In genomic region chr20:32872266-32872665, GRCh38 we compare ENCODE assay signal across 28 cellular contexts. TPM values are rescaled to one million over a fixed set of nuclear protein-coding genes. Genes with fewer than 3 reads are reported as not detected.
"Had no signal": no experiment of that assay in that cellular context is flagged by ENCODE, and none has a peak within 500 bp of the region (broad histone marks: within the 10 kb centered on the region; RNA-seq: fewer than 3 reads in every experiment).

No MANE protein-coding gene starts in this region.

- H3K27me3 ChIP-seq: Peyer's patch, SJSA1 had no signal

- H3K27me3 Mint-ChIP-seq: activated B cell treated with CpG ODN at 0.5 μM for 24 hours; activated CD4-positive, alpha-beta T cell treated with anti-CD3 and anti-CD28 coated beads, Interleukin-2, amount 10 ng/mL, durations not matched to agents 24 days and 14 days; activated naive CD8-positive, alpha-beta T cell treated with anti-CD3 and anti-CD28 coated beads, Interleukin-2, amount 50 U/mL, for 24 hours; central memory CD8-positive, alpha-beta T cell had no signal

- H3K4me1 ChIP-seq: Peyer's patch had no signal

- ATAC-seq: activated naive CD4-positive, alpha-beta T cell treated with anti-CD3 and anti-CD28 coated beads, Interleukin-2, amount 50 U/mL, for 72 hours; activated naive CD8-positive, alpha-beta T cell treated with anti-CD3 and anti-CD28 coated beads, Interleukin-2, amount 50 U/mL, for 24 hours; activated T-cell treated with anti-CD3 and anti-CD28 coated beads, Interleukin-2, amount 50 U/mL, for 4 hours; SK-N-SH treated with all-trans-retinoic acid at 6 μM for 48 hours had no signal

- H3K36me3 Mint-ChIP-seq: activated naive CD4-positive, alpha-beta T cell treated with anti-CD3 and anti-CD28 coated beads, Interleukin-2, amount 50 U/mL, for 72 hours; brain had no signal

- H3K9me3 ChIP-seq: Peyer's patch, SJSA1 had no signal

- H3K4me1 Mint-ChIP-seq: activated B cell treated with CpG ODN at 0.5 μM for 24 hours; activated CD4-positive, alpha-beta T cell treated with anti-CD3 and anti-CD28 coated beads, Interleukin-2, amount 10 ng/mL, durations not matched to agents 24 days and 14 days; activated naive CD8-positive, alpha-beta T cell treated with anti-CD3 and anti-CD28 coated beads, Interleukin-2, amount 50 U/mL, for 24 hours; brain; central memory CD8-positive, alpha-beta T cell had no signal

- H3K4me3 ChIP-seq: Peyer's patch, SJSA1 had no signal

- H3K27ac Mint-ChIP-seq: activated B cell treated with CpG ODN at 0.5 μM for 24 hours; activated CD4-positive, alpha-beta T cell treated with anti-CD3 and anti-CD28 coated beads, Interleukin-2, amount 10 ng/mL, durations not matched to agents 24 days and 14 days; activated naive CD4-positive, alpha-beta T cell treated with anti-CD3 and anti-CD28 coated beads, Interleukin-2, amount 50 U/mL, for 72 hours; activated naive CD8-positive, alpha-beta T cell treated with anti-CD3 and anti-CD28 coated beads, Interleukin-2, amount 50 U/mL, for 24 hours; brain; T-helper 1 cell treated with Interleukin-12 subunit alpha and Interleukin-12 subunit beta and Interleukin-4 antibody, amounts not matched to agents 30 μg/mL and 1 μg/mL, for 36 hours had no signal

- H3K27ac ChIP-seq: Peyer's patch, RWPE1, SJSA1 had no signal

- H3K36me3 ChIP-seq: Peyer's patch, SJSA1 had no signal

- DNase-seq: activated B cell treated with CpG ODN at 0.5 μM for 24 hours; activated CD4-positive, alpha-beta T cell treated with anti-CD3 and anti-CD28 coated beads for 1 hour; activated CD4-positive, alpha-beta T cell treated with anti-CD3 and anti-CD28 coated beads, Interleukin-2, amount 10 ng/mL, durations not matched to agents 24 days and 14 days; activated CD4-positive, alpha-beta T cell treated with anti-CD3 and anti-CD28 coated beads, Interleukin-2, amount 50 U/mL, for 48 hours; activated CD8-positive, alpha-beta memory T cell treated with anti-CD3 and anti-CD28 coated beads for 24 hours; activated effector memory CD4-positive, alpha-beta T cell treated with anti-CD3 and anti-CD28 coated beads, Interleukin-2, amount 50 U/mL, for 16 hours; activated naive CD4-positive, alpha-beta T cell treated with Interleukin-2 at 50 U/mL for 16 hours; activated naive CD8-positive, alpha-beta T cell treated with anti-CD3 and anti-CD28 coated beads, Interleukin-2, amount 50 U/mL, for 24 hours; activated T-cell treated with anti-CD3 and anti-CD28 coated beads, Interleukin-2, amount 50 U/mL, for 4 hours; amniotic stem cell; KG1; NCI-H1092 treated with DMSO at 0.1 percent for 48 hours; NCI-H1417 treated with DMSO at 0.1 percent for 48 hours; NCI-H1694; NCI-H2029; NCI-H2107; NCI-H510A treated with DMSO at 0.1 percent for 48 hours; SHP77; T-helper 9 cell had no signal

- H3K4me3 Mint-ChIP-seq: activated B cell treated with CpG ODN at 0.5 μM for 24 hours; activated CD4-positive, alpha-beta T cell treated with anti-CD3 and anti-CD28 coated beads, Interleukin-2, amount 10 ng/mL, durations not matched to agents 24 days and 14 days; activated naive CD8-positive, alpha-beta T cell treated with anti-CD3 and anti-CD28 coated beads, Interleukin-2, amount 50 U/mL, for 24 hours; activated T-cell treated with anti-CD3 and anti-CD28 coated beads, Interleukin-2, amount 50 U/mL, for 4 hours; brain; central memory CD8-positive, alpha-beta T cell; T-helper 1 cell treated with Interleukin-12 subunit alpha and Interleukin-12 subunit beta and Interleukin-4 antibody, amounts not matched to agents 30 μg/mL and 1 μg/mL, for 36 hours had no signal

RNA-seq across cellular contexts. Expression of gene EFCAB8, which starts 13.5 kb away (rescaled TPM):
- total RNA-seq: MCF 10A had no signal
